ENCODE assay signal across 8 cellular contexts in genomic region chr11:60914620-60915249, GRCh38. TPM values are rescaled to one million over a fixed set of nuclear protein-coding genes. Genes with fewer than 3 reads are reported as not detected.
DNase-seq lines count a peak whose midpoint lies in the region; ATAC-seq and TF ChIP-seq lines count a peak whose summit lies in the region.

No MANE protein-coding gene starts in this region.

- intact Hi-C loops in CD4-positive, alpha-beta T cell (cut with DNase I, micrococcal nuclease) = loop anchor here (1.0 to 5.0 kb wide), 4 partner anchors 8 to 418 kb away; partner anchors contain the start of genes PRPF19 (in 2 of the 2), DDB1 (in 1 of the 2), SLC15A3 (in 1 of the 2) and TKFC (in 1 of the 2)
- intact Hi-C loops in left ventricle myocardium inferior (cut with micrococcal nuclease) = no loop called here

- peak overlapping the region; percentile 92 for H3K27ac Mint-ChIP-seq in CD4-positive, alpha-beta T cell
- peak overlapping the region; percentile 89 for H3K27ac Mint-ChIP-seq in activated naive CD8-positive, alpha-beta T cell

- no peaks in the 10 kb centered on the region for H3K27me3 Mint-ChIP-seq in CD4-positive, alpha-beta T cell
- no peaks in the 10 kb centered on the region for H3K27me3 Mint-ChIP-seq in activated naive CD8-positive, alpha-beta T cell

- peaks cover 89% of the 10 kb centered on the region for H3K4me1 ChIP-seq in left ventricle myocardium inferior

- no peaks in the 10 kb centered on the region for H3K9me3 Mint-ChIP-seq in CD4-positive, alpha-beta T cell
- H3K9me3 Mint-ChIP-seq in activated naive CD8-positive, alpha-beta T cell (ENCODE audit: low read depth) = no peaks in the 10 kb centered on the region

- peaks cover 65% of the 10 kb centered on the region for H3K4me1 Mint-ChIP-seq in CD4-positive, alpha-beta T cell (ENCODE audit: low read depth)
- H3K4me1 Mint-ChIP-seq in activated naive CD8-positive, alpha-beta T cell (ENCODE audit: low read depth) = peaks cover 77% of the 10 kb centered on the region

- peak overlapping the region; percentile 97 for H3K27ac ChIP-seq in CD4-positive, alpha-beta T cell (ENCODE audit: low read depth, low read length)
- peak overlapping the region; percentile 98 for H3K27ac ChIP-seq in left ventricle myocardium inferior (replicated peaks)

- H3K27me3 ChIP-seq in CD4-positive, alpha-beta T cell (ENCODE audit: control insufficient read depth, insufficient read depth, low read length) = no peaks in the 10 kb centered on the region
- H3K27me3 ChIP-seq in left ventricle myocardium inferior (ENCODE audit: low read depth) = no peaks in the 10 kb centered on the region

- peaks cover 31% of the 10 kb centered on the region for H3K36me3 Mint-ChIP-seq in CD4-positive, alpha-beta T cell (ENCODE audit: low read depth)
- H3K36me3 Mint-ChIP-seq in activated naive CD8-positive, alpha-beta T cell = peaks cover 9% of the 10 kb centered on the region

- H3K4me3 ChIP-seq in left ventricle myocardium inferior (peak overlapping the region; percentile 94), retinal pigment epithelial cell (ENCODE audit: low read length) (peak overlapping the region; percentile 81)

- peak overlapping the region; percentile 96 for H3K4me3 Mint-ChIP-seq in CD4-positive, alpha-beta T cell
- peak overlapping the region; percentile 99 for H3K4me3 Mint-ChIP-seq in activated naive CD8-positive, alpha-beta T cell

- peaks cover 3% of the 10 kb centered on the region for H3K36me3 ChIP-seq in left ventricle myocardium inferior

- peak in 3 of 10 experiments; percentile 11 to 33 (median 29) for DNase-seq in CD4-positive, alpha-beta T cell
- DNase-seq in NCI-H69 (lab: John Stamatoyannopoulos, UW) (peak; percentile 70), left ventricle myocardium inferior (no peak), retinal pigment epithelial cell (ENCODE audit: low read depth) (no peak), amniotic stem cell (lab: John Stamatoyannopoulos, UW) (no peak)
- no peak for DNase-seq in effector CD4-positive, alpha-beta T cell

- peak; percentile 12 for ATAC-seq in CD4-positive, alpha-beta T cell (ENCODE audit: poor library complexity)
- ATAC-seq in GM21737 (IDR thresholded peaks at IDR 0.05; ENCODE audit: unreplicated experiment) = peak; percentile 1

- no peaks in the 10 kb centered on the region for H3K9me3 ChIP-seq in CD4-positive, alpha-beta T cell (ENCODE audit: control insufficient read depth, low read length)
- H3K9me3 ChIP-seq in left ventricle myocardium inferior (replicated peaks) = no peaks in the 10 kb centered on the region

- no peak for TF ChIP-seq CTCF in CD4-positive, alpha-beta T cell (IDR thresholded peaks at IDR 0.05)
- TF ChIP-seq CTCF in left ventricle myocardium inferior (IDR thresholded peaks at IDR 0.05; ENCODE audit: borderline replicate concordance) = no peak
- TF ChIP-seq CTCF in retinal pigment epithelial cell (conservative IDR thresholded peaks at IDR 0.05; ENCODE audit: low read depth, low read length) = no peak

- CTCF ChIA-PET in CD4-positive, alpha-beta T cell (lab: Charles Lee) = interaction anchor here (1.2 to 3.6 kb wide), 15 partner anchors 9 to 246 kb away, joined by 3 to 30 read pairs (median 5); partner anchors contain the start of genes CD6, PRPF19, SLC15A3 and TMEM132A

- POLR2A ChIA-PET in CD4-positive, alpha-beta T cell (lab: Charles Lee) = interaction anchor here (0.9 to 4.7 kb wide), 15 partner anchors 9 to 515 kb away, joined by 3 to 43 read pairs (median 4); partner anchors contain the start of genes CCDC86, CPSF7, CYB561A3 and PRPF19

RNA-seq across cellular contexts. Expression of gene TMEM109, which starts 0.8 kb away (rescaled TPM):
- 10 to 100 TPM; 27.8 to 32.9 TPM for total RNA-seq in CD4-positive, alpha-beta T cell
- total RNA-seq in left ventricle myocardium inferior = 86.7 TPM

RNA-seq across cellular contexts. Expression of gene PRPF19, which starts 8.3 kb away (rescaled TPM):
- 10 to 100 TPM; 63.2 to 67.3 TPM for total RNA-seq in CD4-positive, alpha-beta T cell
- 36.5 TPM for total RNA-seq in left ventricle myocardium inferior

RNA-seq across cellular contexts. Expression of gene TMEM132A, which starts 9.5 kb away (rescaled TPM):
- not detected for total RNA-seq in CD4-positive, alpha-beta T cell
- 6.4 TPM for total RNA-seq in left ventricle myocardium inferior

RNA-seq across cellular contexts. Expression of gene SLC15A3, which starts 37.2 kb away (rescaled TPM):
- 10 to 100 TPM; 10.5 to 11.9 TPM for total RNA-seq in CD4-positive, alpha-beta T cell
- 15.4 TPM for total RNA-seq in left ventricle myocardium inferior

RNA-seq across cellular contexts. Expression of gene ZP1, which starts 47.4 kb away (rescaled TPM):
- total RNA-seq in CD4-positive, alpha-beta T cell = under 1 TPM in 1 of 2 experiments, not detected in 1; 0.20 TPM
- total RNA-seq in left ventricle myocardium inferior = not detected
